23 cellular contexts compared by ENCODE assay signal in genomic region chr2:150207979-150208378, GRCh38.
DNase-seq lines count a peak whose midpoint lies in the region; ATAC-seq and TF ChIP-seq lines count a peak whose summit lies in the region.
"Had no signal": no experiment of that assay in that cellular context is flagged by ENCODE, and none has a peak within 500 bp of the region (broad histone marks: within the 10 kb centered on the region; RNA-seq: fewer than 3 reads in every experiment).

No MANE protein-coding gene starts in this region.

- peaks cover 0 to 35% (median 19%) of the 10 kb centered on the region in 4 donors for H3K4me1 ChIP-seq in stomach
- H3K4me1 ChIP-seq: left lung had no signal

- intact Hi-C loops in stomach (cut with DNase I; ENCODE audit: low total_unique reads) (no loop called here), posterior vena cava (cut with DNase I) (no loop called here)

- H3K27ac ChIP-seq in stomach, result peak overlapping the region in 1 of 5 donors; percentile 31
- H3K27ac ChIP-seq: adrenal gland, left lung, SJSA1, skin epidermis had no signal

- TF ChIP-seq EP300 in stomach (IDR thresholded peaks at IDR 0.05), result no peak

- H3K27me3 Mint-ChIP-seq in chondrocyte (ENCODE audit: low read depth), result no peaks in the 10 kb centered on the region
- H3K27me3 Mint-ChIP-seq: activated CD4-positive, alpha-beta T cell treated with anti-CD3 and anti-CD28 coated beads, Interleukin-2, amount 10 ng/mL, durations not matched to agents 24 days and 14 days; CD4-positive, alpha-beta memory T cell; naive thymus-derived CD4-positive, alpha-beta T cell had no signal

- H3K27ac Mint-ChIP-seq in chondrocyte (ENCODE audit: unreplicated experiment), result no peak overlapping the region
- H3K27ac Mint-ChIP-seq: activated CD4-positive, alpha-beta T cell treated with anti-CD3 and anti-CD28 coated beads, Interleukin-2, amount 10 ng/mL, durations not matched to agents 24 days and 14 days; CD4-positive, alpha-beta memory T cell; immature natural killer cell; naive thymus-derived CD4-positive, alpha-beta T cell; T-helper 1 cell treated with Interleukin-12 subunit alpha and Interleukin-12 subunit beta and Interleukin-4 antibody, amounts not matched to agents 30 μg/mL and 1 μg/mL, for 36 hours had no signal

- DNase-seq in NCI-H1092 treated with DMSO at 0.1 percent for 48 hours (lab: John Stamatoyannopoulos, UW) (peak; percentile 36), NCI-H1092 (lab: John Stamatoyannopoulos, UW) (no peak), NCI-H146 treated with DMSO at 0.1 percent for 48 hours (lab: John Stamatoyannopoulos, UW; ENCODE audit: unreplicated experiment) (peak; percentile 42), NCI-H748 (lab: John Stamatoyannopoulos, UW; ENCODE audit: unreplicated experiment) (peak; percentile 82), stomach (peak; percentile 51), chondrocyte (ENCODE audit: low spot score) (no peak), posterior vena cava (ENCODE audit: low spot score) (no peak)
- DNase-seq: activated CD4-positive, alpha-beta T cell treated with anti-CD3 and anti-CD28 coated beads, Interleukin-2, amount 10 ng/mL, durations not matched to agents 24 days and 14 days; activated naive CD4-positive, alpha-beta T cell; activated T-cell treated with anti-CD3 and anti-CD28 coated beads, Interleukin-2, amount 50 U/mL, for 4 hours; CD4-positive, alpha-beta memory T cell; effector CD8-positive, alpha-beta T cell; foreskin fibroblast; immature natural killer cell; left lung; naive thymus-derived CD4-positive, alpha-beta T cell; NCI-H1048; occipital lobe had no signal

- no peak for ATAC-seq in HG02840 (IDR thresholded peaks at IDR 0.05; ENCODE audit: low FRiP score, unreplicated experiment)
- ATAC-seq: activated T-cell treated with anti-CD3 and anti-CD28 coated beads, Interleukin-2, amount 50 U/mL, for 4 hours; left lung; naive thymus-derived CD4-positive, alpha-beta T cell had no signal

- no peaks in the 10 kb centered on the region for H3K36me3 Mint-ChIP-seq in chondrocyte (ENCODE audit: low read depth)
- H3K36me3 Mint-ChIP-seq: CD4-positive, alpha-beta memory T cell; immature natural killer cell; naive thymus-derived CD4-positive, alpha-beta T cell had no signal

- H3K4me1 Mint-ChIP-seq in chondrocyte (ENCODE audit: low read depth), result peaks cover 31% of the 10 kb centered on the region
- H3K4me1 Mint-ChIP-seq: activated CD4-positive, alpha-beta T cell treated with anti-CD3 and anti-CD28 coated beads, Interleukin-2, amount 10 ng/mL, durations not matched to agents 24 days and 14 days; CD4-positive, alpha-beta memory T cell; immature natural killer cell; naive thymus-derived CD4-positive, alpha-beta T cell had no signal

- WGBS in stomach, 5 donors, result 19 to 41% (median 28%) methylated on average over 3 of the region's 3 CpGs

- TF ChIP-seq POLR2A in stomach (IDR thresholded peaks at IDR 0.05), result no peak

- H3K36me3 ChIP-seq in stomach, result no peaks in the 10 kb centered on the region
- H3K36me3 ChIP-seq: adrenal gland, left lung, SJSA1 had no signal

- H3K9me3 ChIP-seq in stomach, result no peaks in the 10 kb centered on the region
- H3K9me3 ChIP-seq: adrenal gland, left lung, SJSA1 had no signal

- TF ChIP-seq CTCF in stomach (IDR thresholded peaks at IDR 0.05), result no peak
- no peak for TF ChIP-seq CTCF in chondrocyte (IDR thresholded peaks at IDR 0.05)

- no peak overlapping the region for H3K4me3 ChIP-seq in stomach
- H3K4me3 ChIP-seq: adrenal gland, left lung, SJSA1, skin epidermis had no signal

- no peaks in the 10 kb centered on the region for H3K9me3 Mint-ChIP-seq in chondrocyte (ENCODE audit: low read depth)
- H3K9me3 Mint-ChIP-seq: activated CD4-positive, alpha-beta T cell treated with anti-CD3 and anti-CD28 coated beads, Interleukin-2, amount 10 ng/mL, durations not matched to agents 24 days and 14 days; activated T-cell treated with anti-CD3 and anti-CD28 coated beads, Interleukin-2, amount 50 U/mL, for 4 hours had no signal

- H3K4me3 Mint-ChIP-seq in chondrocyte (ENCODE audit: unreplicated experiment), result no peak overlapping the region
- H3K4me3 Mint-ChIP-seq: activated CD4-positive, alpha-beta T cell treated with anti-CD3 and anti-CD28 coated beads, Interleukin-2, amount 10 ng/mL, durations not matched to agents 24 days and 14 days; activated T-cell treated with anti-CD3 and anti-CD28 coated beads, Interleukin-2, amount 50 U/mL, for 4 hours; CD4-positive, alpha-beta memory T cell; immature natural killer cell; naive thymus-derived CD4-positive, alpha-beta T cell; T-helper 1 cell treated with Interleukin-12 subunit alpha and Interleukin-12 subunit beta and Interleukin-4 antibody, amounts not matched to agents 30 μg/mL and 1 μg/mL, for 36 hours had no signal

- H3K27me3 ChIP-seq in stomach, result no peaks in the 10 kb centered on the region
- H3K27me3 ChIP-seq: adrenal gland, left lung, SJSA1 had no signal

Comparison
In these comparisons a context has a peak if more than half of its experiments do, and no peak if none do; other contexts are left out.
1. DNase-seq: peak in NCI-H1092 treated with DMSO at 0.1 percent for 48 hours (single experiment), NCI-H146 treated with DMSO at 0.1 percent for 48 hours (single experiment), NCI-H748 (single experiment) and stomach (single experiment); none in NCI-H1092 (single experiment), chondrocyte (single experiment) and posterior vena cava (single experiment).